In the genomic region with DNA sequence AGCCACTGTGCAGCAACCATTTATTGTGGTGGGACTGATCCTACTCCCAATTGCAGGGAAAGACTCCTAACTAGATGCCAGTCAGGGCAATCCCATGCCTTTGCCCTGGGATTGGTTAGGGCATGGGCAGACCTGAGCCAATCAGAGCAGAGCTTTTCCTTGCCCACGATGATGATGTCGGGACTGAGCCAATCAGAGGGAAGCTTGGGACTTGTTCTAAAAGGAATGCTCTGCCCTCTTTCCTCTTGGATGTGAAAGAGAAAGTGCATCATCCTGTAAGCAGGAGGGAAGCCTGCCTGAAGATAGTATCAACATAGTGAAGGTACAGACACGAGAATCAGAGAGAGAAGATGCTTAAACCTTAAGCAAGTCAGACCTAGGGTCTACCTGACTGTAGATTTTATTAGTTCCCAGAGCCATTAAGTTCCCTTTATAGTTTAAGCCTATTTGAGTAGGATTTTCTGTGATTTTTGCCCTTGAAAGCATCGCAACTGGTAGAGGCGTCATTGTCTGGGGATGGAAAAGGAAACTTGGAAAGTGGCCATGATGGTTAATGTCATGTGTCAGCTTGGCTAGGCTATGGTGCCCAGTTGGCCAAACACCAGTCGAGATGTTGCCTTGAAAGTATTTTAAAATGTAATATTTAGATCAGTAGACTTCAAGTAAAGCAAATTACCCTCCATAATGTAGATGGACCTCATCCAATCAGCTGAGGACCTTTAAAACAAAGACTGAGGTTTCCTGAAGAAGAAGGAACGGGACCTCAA, we compare ENCODE assay signal across 13 cellular contexts. TPM values are rescaled to one million over a fixed set of nuclear protein-coding genes. Genes with fewer than 3 reads are reported as not detected.
DNase-seq lines count a peak whose midpoint lies in the region; ATAC-seq and TF ChIP-seq lines count a peak whose summit lies in the region.
"Had no signal": no experiment of that assay in that cellular context is flagged by ENCODE, and none has a peak within 500 bp of the region (broad histone marks: within the 10 kb centered on the region; RNA-seq: fewer than 3 reads in every experiment).

No MANE protein-coding gene starts in this region.

- H3K27me3 ChIP-seq in smooth muscle cell (ENCODE audit: low read depth): no peaks in the 10 kb centered on the region

- H3K9ac ChIP-seq in smooth muscle cell (ENCODE audit: low read depth): no peak overlapping the region

- H3K4me3 ChIP-seq in smooth muscle cell: no peak overlapping the region
- H3K4me3 ChIP-seq: SK-N-MC had no signal

- no peaks in the 10 kb centered on the region for H3K36me3 ChIP-seq in smooth muscle cell (ENCODE audit: low read depth)

- H3K79me2 ChIP-seq in smooth muscle cell (ENCODE audit: low read depth): no peaks in the 10 kb centered on the region

- DNase-seq in H4 (ENCODE audit: low spot score) (peak; percentile 65), amniotic epithelial cell (ENCODE audit: low read depth) (peak; percentile 51), left ventricle myocardium superior (no peak), smooth muscle cell (lab: John Stamatoyannopoulos, UW; ENCODE audit: unreplicated experiment) (no peak)
- DNase-seq: activated CD4-positive, alpha-beta T cell treated with anti-CD3 and anti-CD28 coated beads for 48 hours; activated gamma-delta T cell; DMS79; KG1; natural killer cell had no signal

- ATAC-seq in left ventricle myocardium superior (peak; percentile 66), HG02852 (IDR thresholded peaks at IDR 0.05; ENCODE audit: unreplicated experiment) (no peak), HG03520 (IDR thresholded peaks at IDR 0.05; ENCODE audit: unreplicated experiment) (no peak)
- no peak for ATAC-seq in activated CD4-positive, CD25-positive, alpha-beta regulatory T cell treated with anti-CD3 and anti-CD28 coated beads, Interleukin-2, amount 50 U/mL, for 24 hours
- ATAC-seq: natural killer cell had no signal

- no peaks in the 10 kb centered on the region for H3K9me3 ChIP-seq in smooth muscle cell (replicated peaks; ENCODE audit: low read depth)

- H4K20me1 ChIP-seq in smooth muscle cell (ENCODE audit: low read depth): no peaks in the 10 kb centered on the region

- WGBS in smooth muscle cell (ENCODE audit: low lambda C conversion rate): 86% methylated on average over 7 of the region's 7 CpGs

- no peak overlapping the region for H2AFZ ChIP-seq in smooth muscle cell (ENCODE audit: low read depth)

- no peaks in the 10 kb centered on the region for H3K4me1 ChIP-seq in smooth muscle cell (ENCODE audit: low read depth)

- H3F3A ChIP-seq in smooth muscle cell (ENCODE audit: low read depth): peaks cover 10% of the 10 kb centered on the region

- H3K27ac ChIP-seq in smooth muscle cell (ENCODE audit: low read depth): peak overlapping the region; percentile 24
- H3K27ac ChIP-seq: SK-N-MC had no signal

- intact Hi-C loops in left ventricle myocardium superior (cut with micrococcal nuclease): no loop called here

- TF ChIP-seq CTCF in smooth muscle cell (IDR thresholded peaks at IDR 0.05; ENCODE audit: borderline replicate concordance, insufficient read depth, poor library complexity, severe bottlenecking): no peak

- no peak overlapping the region for H3K4me2 ChIP-seq in smooth muscle cell

RNA-seq across cellular contexts. Expression of a gene that starts 19.9 kb away (rescaled TPM):
- 34.3 and 43.4 TPM in 2 replicates for total RNA-seq in H4 (2014; rRNA removed; shearing (Covaris generic))
- 124 TPM for total RNA-seq in left ventricle myocardium superior
- total RNA-seq in smooth muscle cell: 89.5 and 101 TPM in 2 replicates
- polyA plus RNA-seq in smooth muscle cell: 40.3 and 44.5 TPM in 2 replicates

Comparison
In these comparisons a context has a peak if more than half of its experiments do, and no peak if none do; other contexts are left out.
1. DNase-seq: peak in H4 (single experiment) and amniotic epithelial cell (single experiment); none in left ventricle myocardium superior (single experiment) and smooth muscle cell (single experiment).